ENCODE assay signal across 8 cellular contexts in genomic region chr3:150408232-150409124, GRCh38. TPM values are rescaled to one million over a fixed set of nuclear protein-coding genes. Genes with fewer than 3 reads are reported as not detected.
DNase-seq lines count a peak whose midpoint lies in the region; ATAC-seq and TF ChIP-seq lines count a peak whose summit lies in the region.

TSC22D2 (plus strand) TSS chr3:150408298; CDS start chr3:150409351, 1,053 bp downstream.

- H3K36me3 Mint-ChIP-seq in natural killer cell, result no peaks in the 10 kb centered on the region

- peak within 1 kb of the TSS; percentile 90 to 96 for H3K27ac Mint-ChIP-seq in natural killer cell

- H3K4me2 ChIP-seq in fibroblast of lung (ENCODE audit: extremely low read depth, insufficient read depth, low read length), result peak within 1 kb of the TSS; percentile 82

- ATAC-seq in GM21723 (IDR thresholded peaks at IDR 0.05; ENCODE audit: unreplicated experiment), result peak; percentile 64
- ATAC-seq in natural killer cell, result peak; percentile 68 to 86 (median 77)

- H3K36me3 ChIP-seq in fibroblast of lung (ENCODE audit: control insufficient read depth, insufficient read depth, low read length), result peaks cover 9% of the 10 kb centered on the region

- peaks cover 10% of the 10 kb centered on the region for H4K20me1 ChIP-seq in fibroblast of lung (ENCODE audit: control insufficient read depth, extremely low read depth, insufficient read depth, low read length)

- H3K4me3 Mint-ChIP-seq in natural killer cell, result peak within 1 kb of the TSS; percentile 92

- in situ Hi-C loops in KBM-7 (cut with MboI; ENCODE audit: low pct_unique_long_range_greater_than_20kb, low sequenced_read_pairs), result no loop called here

- no peaks in the 10 kb centered on the region for H3K27me3 ChIP-seq in fibroblast of lung (ENCODE audit: control insufficient read depth, insufficient read depth, low read length)

- H3K9me3 Mint-ChIP-seq in natural killer cell, result no peaks in the 10 kb centered on the region

- H2AFZ ChIP-seq in fibroblast of lung (ENCODE audit: low read length), result peak within 1 kb of the TSS; percentile 40

- DNase-seq in Daoy (ENCODE audit: low read depth) (peak; percentile 98), KBM-7 (peak; percentile 88), RKO (ENCODE audit: low spot score) (peak; percentile 93), fibroblast of lung (ENCODE audit: low read depth in 2 of 2) (peak; percentile 92 to 94), natural killer cell (peak; percentile 99)
- peak; percentile 81 to 97 for DNase-seq in activated T-helper 1 cell treated with anti-CD3 and anti-CD28 coated beads, Interleukin-2, amount 50 U/mL, for 16 hours (ENCODE audit: low read depth in 1 of 2, low spot score in 1 of 2)
- peak; percentile 93 for DNase-seq in stimulated activated naive CD4-positive, alpha-beta T cell treated with Interleukin-2 at 50 U/mL for 16 hours (lab: John Stamatoyannopoulos, UW)

- peak within 1 kb of the TSS; percentile 96 for H3K9ac ChIP-seq in fibroblast of lung (ENCODE audit: insufficient read depth, low read length)

- peak within 1 kb of the TSS; percentile 96 for H3K27ac ChIP-seq in fibroblast of lung (ENCODE audit: insufficient read depth, low read length)

- peaks cover 3% of the 10 kb centered on the region for H3K4me1 ChIP-seq in fibroblast of lung (ENCODE audit: control insufficient read depth, extremely low read depth, insufficient read depth, low read length)

- H3K4me1 Mint-ChIP-seq in natural killer cell, result peaks cover 48 to 49% of the 10 kb centered on the region in 2 donors

- H3K79me2 ChIP-seq in fibroblast of lung (ENCODE audit: control insufficient read depth, insufficient read depth, low read length), result peaks cover 54% of the 10 kb centered on the region

- H3K9me3 ChIP-seq in fibroblast of lung (ENCODE audit: control insufficient read depth, insufficient read depth, low read depth, low read length), result no peaks in the 10 kb centered on the region

- no peaks in the 10 kb centered on the region for H3K27me3 Mint-ChIP-seq in natural killer cell (ENCODE audit: low read depth in 2 of 2)

- peak in 1 of 2 donors; percentile 8 for TF ChIP-seq CTCF in fibroblast of lung (conservative IDR thresholded peaks at IDR 0.05 in 1 of 2, IDR thresholded peaks at IDR 0.05 in 1 of 2; ENCODE audit: low read depth in 1 of 2, low read length in 2 of 2)
- no peak for TF ChIP-seq CTCF in natural killer cell (IDR thresholded peaks at IDR 0.05)

- H3K4me3 ChIP-seq in fibroblast of lung (replicated peaks in 1 of 4; ENCODE audit: control extremely low read depth in 1 of 4, insufficient read depth in 1 of 4, low read depth in 3 of 4, low read length in 4 of 4), result peak within 1 kb of the TSS; percentile 81 to 97 (median 92)

- intact Hi-C loops in natural killer cell (cut with micrococcal nuclease), result loop anchor here (1.0 to 2.0 kb wide), 4 partner anchors 23 to 354 kb away; partner anchors contain the start of genes EIF2A, SELENOT, SERP1 and SIAH2

RNA-seq across cellular contexts. Expression of gene TSC22D2, which starts in this region (rescaled TPM):
- total RNA-seq in Daoy (2014; rRNA removed; shearing (Covaris generic)), result 3.2 and 9.1 TPM in 2 replicates
- 10.3 and 23.6 TPM in 2 replicates for total RNA-seq in fibroblast of lung
- polyA plus RNA-seq in fibroblast of lung, result 29.3 and 45.5 TPM in 2 replicates
- polyA plus RNA-seq in fibroblast of lung (2012), result 30.3 and 41.2 TPM in 2 replicates
- polyA minus RNA-seq in fibroblast of lung (ENCODE audit: low replicate concordance), result 11.1 and 13.0 TPM in 2 replicates
- total RNA-seq in natural killer cell, result 10 to 100 TPM; 50.1 to 66.3 (median 63.0) TPM

Comparison
In these comparisons a context has a peak if more than half of its experiments do, and no peak if none do; other contexts are left out.
1. Peak in every context shown above with its lines: DNase-seq, ATAC-seq, H3K4me3 ChIP-seq and H3K27ac ChIP-seq.